16 cellular contexts compared by ENCODE assay signal in the genomic region with DNA sequence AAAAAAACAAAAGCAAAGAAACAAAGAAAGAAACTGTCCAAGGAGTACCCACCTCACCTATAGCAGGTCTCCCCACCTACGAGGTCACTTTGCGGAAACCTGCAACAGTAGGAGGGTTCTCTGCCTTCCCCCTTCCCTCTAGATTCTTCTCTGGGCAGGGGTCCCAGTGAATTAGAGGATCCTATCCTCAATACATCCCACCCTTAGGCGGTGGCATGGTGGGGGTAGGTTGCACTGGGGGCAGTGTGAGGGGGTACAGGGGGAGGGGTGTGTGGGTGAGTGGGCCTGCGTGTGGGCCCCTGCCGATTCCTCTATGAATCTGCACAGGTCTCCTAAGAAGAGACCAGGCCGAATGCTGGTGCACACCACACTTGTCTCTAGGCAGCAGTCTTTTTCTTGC.
A peak's percentile ranks its signal among the peaks of the same experiment; 100 is the strongest.
DNase-seq lines count a peak whose midpoint lies in the region; ATAC-seq and TF ChIP-seq lines count a peak whose summit lies in the region.
"Had no signal": no experiment of that assay in that cellular context is flagged by ENCODE, and none has a peak within 500 bp of the region (broad histone marks: within the 10 kb centered on the region; RNA-seq: fewer than 3 reads in every experiment).

No MANE protein-coding gene starts in this region.

- no peaks in the 10 kb centered on the region for H3F3A ChIP-seq in SK-N-SH (replicated peaks; ENCODE audit: insufficient read depth)

- H3K4me1 ChIP-seq in CD4-positive, CD25-positive, alpha-beta regulatory T cell (ENCODE audit: control insufficient read depth, insufficient read depth, low read length, poor library complexity, severe bottlenecking) = peaks cover under 1% of the 10 kb centered on the region
- H3K4me1 ChIP-seq in CD4-positive, alpha-beta memory T cell (ENCODE audit: insufficient read depth, low read length) = peaks cover 23% of the 10 kb centered on the region
- peaks cover 22% of the 10 kb centered on the region for H3K4me1 ChIP-seq in psoas muscle
- H3K4me1 ChIP-seq in SK-N-SH (ENCODE audit: control insufficient read depth in 1 of 2, insufficient read depth in 2 of 2, low read depth in 1 of 2, low read length in 1 of 2) = peaks cover 0 to 6% of the 10 kb centered on the region in 2 experiments; a peak in 1 of 4 replicates
- H3K4me1 ChIP-seq: SJSA1 had no signal

- H3K9me3 ChIP-seq in CD4-positive, CD25-positive, alpha-beta regulatory T cell (ENCODE audit: control insufficient read depth in 2 of 2, low read length in 2 of 2) = no peaks in the 10 kb centered on the region
- no peaks in the 10 kb centered on the region for H3K9me3 ChIP-seq in CD4-positive, alpha-beta memory T cell (ENCODE audit: control insufficient read depth in 1 of 2, low read length in 2 of 2)
- H3K9me3 ChIP-seq in psoas muscle (no peaks in the 10 kb centered on the region), SK-N-SH (no peaks in the 10 kb centered on the region)
- H3K9me3 ChIP-seq: SJSA1 had no signal

- H3K4me1 Mint-ChIP-seq in CD4-positive, CD25-positive, alpha-beta regulatory T cell = peaks cover 5 to 46% (median 12%) of the 10 kb centered on the region in 4 donors
- H3K4me1 Mint-ChIP-seq in CD4-positive, alpha-beta memory T cell = peaks cover 15 to 40% (median 29%) of the 10 kb centered on the region in 4 donors
- peaks cover 1% of the 10 kb centered on the region for H3K4me1 Mint-ChIP-seq in nephron progenitor cell

- H3K36me3 Mint-ChIP-seq in CD4-positive, CD25-positive, alpha-beta regulatory T cell = peaks cover 8% of the 10 kb centered on the region
- H3K36me3 Mint-ChIP-seq in CD4-positive, alpha-beta memory T cell = peaks cover under 1 to 12% of the 10 kb centered on the region in 2 donors
- peaks cover 44% of the 10 kb centered on the region for H3K36me3 Mint-ChIP-seq in nephron progenitor cell (ENCODE audit: low read depth)

- H3K27ac ChIP-seq in CD4-positive, CD25-positive, alpha-beta regulatory T cell (ENCODE audit: insufficient read depth, low read length, poor library complexity, severe bottlenecking) = no peak overlapping the region
- H3K27ac ChIP-seq in CD4-positive, alpha-beta memory T cell (ENCODE audit: low read depth, low read length) = no peak overlapping the region
- H3K27ac ChIP-seq in dorsolateral prefrontal cortex (peak overlapping the region in 35 of 59 donors; percentile 30 to 93 (median 85)), psoas muscle (no peak overlapping the region), SK-N-SH (ENCODE audit: low read depth in 2 of 2, low read length in 1 of 2) (no peak overlapping the region)
- H3K27ac ChIP-seq: SJSA1 had no signal

- no peak overlapping the region for H3K4me3 ChIP-seq in CD4-positive, CD25-positive, alpha-beta regulatory T cell (ENCODE audit: low read depth, low read length)
- no peak overlapping the region for H3K4me3 ChIP-seq in CD4-positive, alpha-beta memory T cell (ENCODE audit: low read length in 2 of 2)
- H3K4me3 ChIP-seq in dorsolateral prefrontal cortex (no peak overlapping the region), psoas muscle (no peak overlapping the region), SK-N-SH (ENCODE audit: low read depth in 2 of 2, low read length in 1 of 2) (no peak overlapping the region)
- H3K4me3 ChIP-seq: GM12878, GM23338, SJSA1 had no signal

- DNase-seq in CD4-positive, CD25-positive, alpha-beta regulatory T cell = no peak
- no peak for DNase-seq in CD4-positive, alpha-beta memory T cell
- DNase-seq in dorsolateral prefrontal cortex (no peak), sciatic nerve (ENCODE audit: low spot score) (peak; percentile 27), psoas muscle (no peak), nephron progenitor cell (no peak), SK-N-SH (no peak)
- DNase-seq: GDM1, KG1, NCI-H1436 treated with DMSO at 0.1 percent for 48 hours, NCI-H524 had no signal

- TF ChIP-seq RAD21 in SK-N-SH (IDR thresholded peaks at IDR 0.05; ENCODE audit: low read length) = no peak

- no peaks in the 10 kb centered on the region for H3K36me3 ChIP-seq in CD4-positive, CD25-positive, alpha-beta regulatory T cell (ENCODE audit: control insufficient read depth, insufficient read depth, low read length)
- no peaks in the 10 kb centered on the region for H3K36me3 ChIP-seq in CD4-positive, alpha-beta memory T cell (ENCODE audit: insufficient read depth, low read length)
- H3K36me3 ChIP-seq in psoas muscle (ENCODE audit: insufficient read depth in 1 of 2, low read depth in 1 of 2) (no peaks in the 10 kb centered on the region), SK-N-SH (replicated peaks in 1 of 2; ENCODE audit: control insufficient read depth in 1 of 2, insufficient read depth in 2 of 2, low read length in 1 of 2) (no peaks in the 10 kb centered on the region)
- H3K36me3 ChIP-seq: SJSA1 had no signal

- H3K27me3 ChIP-seq in CD4-positive, CD25-positive, alpha-beta regulatory T cell (ENCODE audit: control insufficient read depth, insufficient read depth, low read length) = no peaks in the 10 kb centered on the region
- no peaks in the 10 kb centered on the region for H3K27me3 ChIP-seq in CD4-positive, alpha-beta memory T cell (ENCODE audit: insufficient read depth, low read length)
- no peaks in the 10 kb centered on the region for H3K27me3 ChIP-seq in dorsolateral prefrontal cortex
- no peaks in the 10 kb centered on the region for H3K27me3 ChIP-seq in psoas muscle (ENCODE audit: insufficient read depth in 3 of 3, low read length in 2 of 3)
- no peaks in the 10 kb centered on the region for H3K27me3 ChIP-seq in SK-N-SH (ENCODE audit: insufficient read depth)
- H3K27me3 ChIP-seq: SJSA1 had no signal

- no peak for TF ChIP-seq EP300 in SK-N-SH (IDR thresholded peaks at IDR 0.05; ENCODE audit: borderline replicate concordance in 1 of 2, low read depth in 1 of 2, low read length in 1 of 2)

- ATAC-seq in CD4-positive, CD25-positive, alpha-beta regulatory T cell (ENCODE audit: low read depth in 2 of 2) = no peak
- ATAC-seq in sciatic nerve = no peak
- no peak for ATAC-seq in psoas muscle
- ATAC-seq in GM21619 (IDR thresholded peaks at IDR 0.05; ENCODE audit: unreplicated experiment) = no peak
- ATAC-seq: GM12878, GM23338, HepG2 had no signal

- H3K9me3 Mint-ChIP-seq in CD4-positive, CD25-positive, alpha-beta regulatory T cell = no peaks in the 10 kb centered on the region
- H3K9me3 Mint-ChIP-seq in CD4-positive, alpha-beta memory T cell = no peaks in the 10 kb centered on the region
- H3K9me3 Mint-ChIP-seq in nephron progenitor cell = peaks cover 58% of the 10 kb centered on the region
- H3K9me3 Mint-ChIP-seq: GM23338 had no signal

- CTCF ChIA-PET in CD4-positive, alpha-beta memory T cell (lab: Charles Lee; ENCODE audit: partially characterized antibody) = no interaction called here
- CTCF ChIA-PET in SK-N-SH (lab: Yijun Ruan, JAX) = interaction anchor here (0.8 to 2.5 kb wide), 2 partner anchors 10 to 11 kb away, joined by 3 to 11 read pairs; no protein-coding TSS in a partner anchor

- H3K4me2 ChIP-seq in SK-N-SH = no peak overlapping the region
- H3K4me2 ChIP-seq: GM23338 had no signal

- no peaks in the 10 kb centered on the region for H3K27me3 Mint-ChIP-seq in CD4-positive, CD25-positive, alpha-beta regulatory T cell
- no peaks in the 10 kb centered on the region for H3K27me3 Mint-ChIP-seq in CD4-positive, alpha-beta memory T cell
- H3K27me3 Mint-ChIP-seq in nephron progenitor cell (ENCODE audit: low read depth, poor library complexity) = peaks cover 5% of the 10 kb centered on the region

- POLR2A ChIA-PET in CD4-positive, alpha-beta memory T cell (lab: Charles Lee; ENCODE audit: partially characterized antibody) = no interaction called here
- POLR2A ChIA-PET in SK-N-SH (lab: Yijun Ruan, JAX) = no interaction called here

- H3K79me2 ChIP-seq in SK-N-SH (ENCODE audit: insufficient read depth) = no peaks in the 10 kb centered on the region

- 87 to 97% (median 88%) methylated on average over 6 of the region's 6 CpGs for WGBS in psoas muscle, 3 donors
- 93% methylated on average over 3 of the region's 6 CpGs for WGBS in SK-N-SH (ENCODE audit: low lambda C conversion rate)

- H3K9me2 ChIP-seq in SK-N-SH = no peaks in the 10 kb centered on the region

- no peak overlapping the region for H3K9ac ChIP-seq in SK-N-SH

- TF ChIP-seq CTCF in dorsolateral prefrontal cortex (IDR thresholded peaks at IDR 0.05 in 54 of 56, conservative IDR thresholded peaks at IDR 0.05 in 2 of 56; ENCODE audit: low read depth in 1 of 56, partially characterized antibody in 56 of 56) = no peak
- no peak for TF ChIP-seq CTCF in psoas muscle (IDR thresholded peaks at IDR 0.05)
- no peak for TF ChIP-seq CTCF in nephron progenitor cell (IDR thresholded peaks at IDR 0.05)
- no peak for TF ChIP-seq CTCF in SK-N-SH (IDR thresholded peaks at IDR 0.05)

- H2AFZ ChIP-seq in SK-N-SH (ENCODE audit: low read depth) = no peak overlapping the region
- H2AFZ ChIP-seq: GM23338 had no signal

- no peaks in the 10 kb centered on the region for H4K20me1 ChIP-seq in SK-N-SH (ENCODE audit: insufficient read depth)

- peak overlapping the region in 2 of 3 donors; percentile 44 for H3K27ac Mint-ChIP-seq in CD4-positive, CD25-positive, alpha-beta regulatory T cell
- H3K27ac Mint-ChIP-seq in CD4-positive, alpha-beta memory T cell = peak overlapping the region in 5 of 7 donors; percentile 2 to 75 (median 21)
- H3K27ac Mint-ChIP-seq in nephron progenitor cell = no peak overlapping the region
- H3K27ac Mint-ChIP-seq: GM23338 had no signal

- no peak overlapping the region for H3K4me3 Mint-ChIP-seq in CD4-positive, CD25-positive, alpha-beta regulatory T cell
- H3K4me3 Mint-ChIP-seq in CD4-positive, alpha-beta memory T cell = no peak overlapping the region
- no peak overlapping the region for H3K4me3 Mint-ChIP-seq in nephron progenitor cell
- H3K4me3 Mint-ChIP-seq: GM23338 had no signal

- intact Hi-C loops in CD4-positive, alpha-beta memory T cell (cut with micrococcal nuclease) = no loop called here
- intact Hi-C loops in dorsolateral prefrontal cortex (cut with DNase I) (loop anchor here in 1 of 2 donors (10.0 kb wide), 1 partner anchor 1080 kb away; a partner anchor contains a TSS), sciatic nerve (cut with DNase I) (no loop called here), psoas muscle (cut with DNase I) (loop anchor here in 1 of 2 donors (10.0 kb wide), 1 partner anchor 1230 kb away; no protein-coding TSS in a partner anchor)

TF ChIP-seq in SK-N-SH, 30 proteins besides CTCF, POLR2A, EP300 and RAD21:
- TF ChIP-seq POLR2AphosphoS5 (IDR thresholded peaks at IDR 0.05; ENCODE audit: low read depth, low read length) (no peak), TEAD4 (IDR thresholded peaks at IDR 0.05; ENCODE audit: borderline replicate concordance, insufficient read depth) (no peak), EZH2phosphoT487 (IDR thresholded peaks at IDR 0.05; ENCODE audit: borderline replicate concordance, low read depth) (no peak), FOXJ3 (CRISPR knock-in tag; IDR thresholded peaks at IDR 0.05) (no peak), FOXM1 (IDR thresholded peaks at IDR 0.05; ENCODE audit: low read depth) (no peak)

Comparison
In these comparisons a context has a peak if more than half of its experiments do, and no peak if none do; other contexts are left out.
1. H3K27ac ChIP-seq: peak in dorsolateral prefrontal cortex (35 of 59); none in CD4-positive, CD25-positive, alpha-beta regulatory T cell (single experiment), CD4-positive, alpha-beta memory T cell (single experiment), psoas muscle (single experiment) and SK-N-SH (0 of 2).